18 cellular contexts compared by ENCODE assay signal in the genomic region with DNA sequence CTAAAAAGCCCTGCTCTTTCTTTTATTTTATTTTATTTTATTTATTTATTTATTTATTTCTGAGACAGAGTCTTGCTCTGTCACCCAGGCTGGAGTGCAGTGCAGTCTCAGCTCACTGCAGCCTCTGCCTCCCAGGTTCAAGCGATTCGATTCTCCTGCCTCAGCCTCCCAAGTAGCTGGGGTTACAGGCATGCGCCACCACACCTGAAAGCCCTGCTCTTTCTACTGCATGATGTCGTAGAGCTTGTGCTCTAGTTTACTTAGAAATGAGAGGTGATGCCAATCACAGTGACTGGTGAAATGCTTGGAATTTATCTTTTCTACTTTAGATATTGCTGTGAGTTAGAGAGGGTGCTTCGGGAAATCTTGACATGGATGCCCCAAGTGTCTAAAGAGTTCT. TPM values are rescaled to one million over a fixed set of nuclear protein-coding genes. Genes with fewer than 3 reads are reported as not detected.
DNase-seq lines count a peak whose midpoint lies in the region; ATAC-seq and TF ChIP-seq lines count a peak whose summit lies in the region.
"Had no signal": no experiment of that assay in that cellular context is flagged by ENCODE, and none has a peak within 500 bp of the region (broad histone marks: within the 10 kb centered on the region; RNA-seq: fewer than 3 reads in every experiment).

No MANE protein-coding gene starts in this region.

- no peaks in the 10 kb centered on the region for H3K79me2 ChIP-seq in OCI-LY1 (ENCODE audit: insufficient read depth, low read length)

- no peaks in the 10 kb centered on the region for H3K9me3 ChIP-seq in OCI-LY1 (ENCODE audit: low read length)
- H3K9me3 ChIP-seq: esophagus muscularis mucosa, ovary, right lobe of liver, uterus had no signal

- no peaks in the 10 kb centered on the region for H3K27me3 ChIP-seq in OCI-LY1 (ENCODE audit: insufficient read depth, low read length)
- H3K27me3 ChIP-seq: esophagus muscularis mucosa, ovary, right lobe of liver, uterus had no signal

- peak overlapping the region; percentile 9 for H3K27ac ChIP-seq in OCI-LY1 (ENCODE audit: low read depth, low read length, poor library complexity, severe bottlenecking)
- H3K27ac ChIP-seq: esophagus muscularis mucosa, ovary, right lobe of liver had no signal

- H3K9me2 ChIP-seq in OCI-LY1 (ENCODE audit: low read depth, low read length) = no peaks in the 10 kb centered on the region

- no peak overlapping the region for H3K4me3 ChIP-seq in OCI-LY1 (ENCODE audit: low read depth, low read length, poor library complexity, severe bottlenecking)
- H3K4me3 ChIP-seq: esophagus muscularis mucosa, ovary, right lobe of liver, uterus had no signal

- DNase-seq in stimulated activated CD4-positive, alpha-beta T cell treated with anti-CD3 and anti-CD28 coated beads, Interleukin-15, amount 100 ng/mL, for 24 hours = peak; percentile 35
- DNase-seq in stimulated activated CD4-positive, alpha-beta T cell treated with anti-CD3 and anti-CD28 coated beads, Interleukin-1b, Interleukin-23, amount 100 ng/mL, for 48 hours = no peak
- DNase-seq in activated naive CD8-positive, alpha-beta T cell treated with anti-CD3 and anti-CD28 coated beads, Interleukin-2, amount 50 U/mL, for 24 hours = no peak
- DNase-seq in SW 1271 (lab: John Stamatoyannopoulos, UW) (no peak), NCI-H748 (lab: John Stamatoyannopoulos, UW; ENCODE audit: unreplicated experiment) (no peak), mesenteric fat pad (ENCODE audit: low spot score) (no peak)
- DNase-seq: activated CD4-positive, CD25-positive, alpha-beta regulatory T cell; aorta; Karpas-422; left ventricle myocardium superior; NCI-H1092; NCI-H2107; NCI-H524; ovary; right lobe of liver; uterus had no signal

- peak overlapping the region; percentile 96 for H3K27ac Mint-ChIP-seq in activated naive CD8-positive, alpha-beta T cell treated with anti-CD3 and anti-CD28 coated beads, Interleukin-2, amount 50 U/mL, for 24 hours

- peaks cover 57% of the 10 kb centered on the region for H3K36me3 ChIP-seq in OCI-LY1 (ENCODE audit: insufficient read depth, low read length)
- H3K36me3 ChIP-seq: esophagus muscularis mucosa, ovary, right lobe of liver, uterus had no signal

- no peak overlapping the region for H2AFZ ChIP-seq in OCI-LY1 (ENCODE audit: low read length)

- no peaks in the 10 kb centered on the region for H3K27me3 Mint-ChIP-seq in activated naive CD8-positive, alpha-beta T cell treated with anti-CD3 and anti-CD28 coated beads, Interleukin-2, amount 50 U/mL, for 24 hours

- peak overlapping the region; percentile 86 for H3K4me3 Mint-ChIP-seq in activated naive CD8-positive, alpha-beta T cell treated with anti-CD3 and anti-CD28 coated beads, Interleukin-2, amount 50 U/mL, for 24 hours

- H3K36me3 Mint-ChIP-seq in activated naive CD8-positive, alpha-beta T cell treated with anti-CD3 and anti-CD28 coated beads, Interleukin-2, amount 50 U/mL, for 24 hours (ENCODE audit: low read depth) = peaks cover 90% of the 10 kb centered on the region

- H3K9me3 Mint-ChIP-seq in activated naive CD8-positive, alpha-beta T cell treated with anti-CD3 and anti-CD28 coated beads, Interleukin-2, amount 50 U/mL, for 24 hours = no peaks in the 10 kb centered on the region

- H3K4me2 ChIP-seq in OCI-LY1 (ENCODE audit: low read length) = no peak overlapping the region

- no peak for TF ChIP-seq CTCF in OCI-LY1 (IDR thresholded peaks at IDR 0.05; ENCODE audit: low read length)

- no peaks in the 10 kb centered on the region for H3F3A ChIP-seq in OCI-LY1 (ENCODE audit: insufficient read depth, low read length)

- H3K9ac ChIP-seq in OCI-LY1 (ENCODE audit: low read length) = no peak overlapping the region

- no peaks in the 10 kb centered on the region for H4K20me1 ChIP-seq in OCI-LY1 (ENCODE audit: insufficient read depth, low read length)

- peaks cover 94% of the 10 kb centered on the region for H3K4me1 Mint-ChIP-seq in activated naive CD8-positive, alpha-beta T cell treated with anti-CD3 and anti-CD28 coated beads, Interleukin-2, amount 50 U/mL, for 24 hours

- no peak for ATAC-seq in activated naive CD8-positive, alpha-beta T cell treated with anti-CD3 and anti-CD28 coated beads, Interleukin-2, amount 50 U/mL, for 24 hours
- ATAC-seq: left ventricle myocardium superior, right lobe of liver had no signal

- peaks cover 49% of the 10 kb centered on the region for H3K4me1 ChIP-seq in OCI-LY1 (ENCODE audit: insufficient read depth, low read length, severe bottlenecking)
- H3K4me1 ChIP-seq: right lobe of liver had no signal

RNA-seq across cellular contexts. Expression of a gene that starts 54.5 kb away (rescaled TPM):
- 180 TPM for total RNA-seq in mesenteric fat pad
